In genomic region chr20:22489614-22490286, GRCh38 we compare ENCODE assay signal across 1 cellular context.
TF ChIP-seq lines count a peak whose summit lies in the region.

No MANE protein-coding gene starts in this region.

TF ChIP-seq in HepG2, 621 proteins besides CTCF, POLR2A, EP300 and RAD21 (continued from another document and continues in another):
- TF ChIP-seq ZNF264 (CRISPR knock-in tag; IDR thresholded peaks at IDR 0.05) (no peak), ZFP91 (CRISPR knock-in tag; IDR thresholded peaks at IDR 0.05; ENCODE audit: borderline replicate concordance) (no peak), ATM (IDR thresholded peaks at IDR 0.05; ENCODE audit: borderline replicate concordance) (no peak), MAZ (IDR thresholded peaks at IDR 0.05; ENCODE audit: borderline replicate concordance, low read depth, low read length) (no peak), MAZ (CRISPR knock-in tag; IDR thresholded peaks at IDR 0.05; ENCODE audit: low read depth) (0 out of 2 replicates have a peak, but pooled peaks have one; percentile 26), GABPA (IDR thresholded peaks at IDR 0.05; ENCODE audit: low read depth, low read length) (no peak), GABPA (CRISPR knock-in tag; IDR thresholded peaks at IDR 0.05; ENCODE audit: low read depth) (no peak), SP2 (CRISPR knock-in tag; IDR thresholded peaks at IDR 0.05) (no peak), KAT8 (CRISPR knock-in tag; IDR thresholded peaks at IDR 0.05) (no peak), ZNF574 (CRISPR knock-in tag; IDR thresholded peaks at IDR 0.05) (0 out of 2 replicates have a peak, but pooled peaks have one; percentile 23), SMAD1 (CRISPR knock-in tag; IDR thresholded peaks at IDR 0.05; ENCODE audit: borderline replicate concordance, low read depth) (no peak), DMAP1 (CRISPR knock-in tag; IDR thresholded peaks at IDR 0.05) (no peak), LBX2 (CRISPR knock-in tag; IDR thresholded peaks at IDR 0.05; ENCODE audit: borderline replicate concordance) (no peak), NR2F6 (IDR thresholded peaks at IDR 0.05) (no peak), NR2F6 (CRISPR knock-in tag; IDR thresholded peaks at IDR 0.05) (no peak), SNAPC4 (CRISPR knock-in tag; IDR thresholded peaks at IDR 0.05) (no peak), ZSCAN22 (CRISPR knock-in tag; IDR thresholded peaks at IDR 0.05) (no peak), ZNF329 (CRISPR knock-in tag; IDR thresholded peaks at IDR 0.05; ENCODE audit: low read depth) (no peak), ZNF883 (CRISPR knock-in tag; IDR thresholded peaks at IDR 0.05; ENCODE audit: not compliant biosample characterization) (no peak), PRDM10 (CRISPR knock-in tag; IDR thresholded peaks at IDR 0.05; ENCODE audit: low read depth) (no peak), ZNF570 (CRISPR knock-in tag; IDR thresholded peaks at IDR 0.05; ENCODE audit: borderline replicate concordance) (no peak), PRMT3 (CRISPR knock-in tag; IDR thresholded peaks at IDR 0.05; ENCODE audit: borderline replicate concordance, low read depth) (0 out of 2 replicates have a peak, but pooled peaks have one; percentile 49), NFIC (IDR thresholded peaks at IDR 0.05; ENCODE audit: low read length) (peak; percentile 20), ZSCAN29 (CRISPR knock-in tag; conservative IDR thresholded peaks at IDR 0.05) (no peak; the same call in 1 of the 2 replicates), HOXA5 (CRISPR knock-in tag; IDR thresholded peaks at IDR 0.05) (no peak), ZMYM3 (CRISPR knock-in tag; IDR thresholded peaks at IDR 0.05) (peak; percentile 43), ZBTB40 (IDR thresholded peaks at IDR 0.05) (no peak), ZBTB40 (CRISPR knock-in tag; IDR thresholded peaks at IDR 0.05) (no peak), SMARCE1 (IDR thresholded peaks at IDR 0.05; ENCODE audit: borderline replicate concordance) (no peak), ATF2 (CRISPR knock-in tag; IDR thresholded peaks at IDR 0.05) (peak; percentile 19; the same call in 1 of the 2 replicates), MTF1 (CRISPR knock-in tag; IDR thresholded peaks at IDR 0.05) (no peak), JUN (CRISPR knock-in tag; IDR thresholded peaks at IDR 0.05) (0 out of 2 replicates have a peak, but pooled peaks have one; percentile 12), TRIM24 (CRISPR knock-in tag; IDR thresholded peaks at IDR 0.05) (no peak), ZC3H4 (CRISPR knock-in tag; IDR thresholded peaks at IDR 0.05; ENCODE audit: borderline replicate concordance) (no peak), ZNF33A (CRISPR knock-in tag; IDR thresholded peaks at IDR 0.05; ENCODE audit: borderline replicate concordance) (no peak)
